In the genomic region with DNA sequence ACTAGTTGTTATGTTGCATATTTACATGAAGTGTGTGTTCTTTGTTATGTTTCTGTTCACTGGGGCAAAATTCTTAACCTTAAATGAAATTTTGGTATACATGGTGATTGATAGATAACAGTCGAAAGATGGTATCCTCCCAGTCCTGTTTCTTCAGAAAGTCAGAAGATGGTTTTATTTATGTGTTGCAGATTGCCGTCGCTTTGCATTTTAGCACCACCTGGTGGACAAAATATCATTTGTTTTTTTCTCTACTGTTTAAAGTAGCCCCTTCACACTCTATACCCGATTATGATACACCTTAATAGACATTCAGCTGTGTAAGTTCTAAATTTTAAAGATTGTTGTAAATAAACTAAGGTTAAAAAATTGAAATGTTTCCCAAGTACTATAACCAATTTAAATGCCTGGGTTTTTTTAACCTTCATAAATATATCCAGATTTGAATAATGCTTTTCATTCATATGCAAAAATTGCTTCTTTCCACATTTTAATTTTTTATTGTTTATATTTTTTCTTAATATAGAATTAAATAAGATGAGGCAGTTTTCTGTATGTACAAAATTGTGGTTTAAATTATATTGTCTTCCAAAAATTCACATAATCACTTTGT, we compare ENCODE assay signal across 8 cellular contexts.
DNase-seq lines count a peak whose midpoint lies in the region; ATAC-seq and TF ChIP-seq lines count a peak whose summit lies in the region.

No MANE protein-coding gene starts in this region.

- H3K27ac Mint-ChIP-seq in activated T-helper 1 cell treated with anti-CD3 and anti-CD28 coated beads, Interleukin-12 subunit alpha, Interleukin-12 subunit beta, Interleukin-2, Interleukin-4 antibody, amounts not matched to agents 30 ng/mL and 10 ng/mL and 1 ng/mL, durations not matched to agents 14 hours and 24 hours and 36 hours, result no peak overlapping the region
- no peak overlapping the region for H3K27ac Mint-ChIP-seq in glutamatergic neuron (ENCODE audit: unreplicated experiment)

- H3K79me2 ChIP-seq in DOHH2 (ENCODE audit: control insufficient read depth, low read length), result no peaks in the 10 kb centered on the region

- peak; percentile 65 for TF ChIP-seq CTCF in DOHH2 (IDR thresholded peaks at IDR 0.05; ENCODE audit: low read depth, low read length, poor library complexity, severe bottlenecking)
- TF ChIP-seq CTCF in glutamatergic neuron (IDR thresholded peaks at IDR 0.05; ENCODE audit: partially characterized antibody, unreplicated experiment), result peak; percentile 81

- H3K4me3 ChIP-seq in DOHH2 (ENCODE audit: low read length), result no peak overlapping the region

- H3K4me1 ChIP-seq in DOHH2 (ENCODE audit: control insufficient read depth, low read length), result peaks cover 3% of the 10 kb centered on the region; the same call in 1 of the 2 replicates

- no peaks in the 10 kb centered on the region for H3K9me2 ChIP-seq in DOHH2 (replicated peaks; ENCODE audit: control insufficient read depth, low read length)

- H3K36me3 ChIP-seq in DOHH2 (ENCODE audit: control insufficient read depth, low read length), result no peaks in the 10 kb centered on the region

- no peaks in the 10 kb centered on the region for H3K27me3 Mint-ChIP-seq in activated T-helper 1 cell treated with anti-CD3 and anti-CD28 coated beads, Interleukin-12 subunit alpha, Interleukin-12 subunit beta, Interleukin-2, Interleukin-4 antibody, amounts not matched to agents 30 ng/mL and 10 ng/mL and 1 ng/mL, durations not matched to agents 14 hours and 24 hours and 36 hours (ENCODE audit: insufficient read depth)
- no peaks in the 10 kb centered on the region for H3K27me3 Mint-ChIP-seq in glutamatergic neuron (ENCODE audit: unreplicated experiment)

- H3K36me3 Mint-ChIP-seq in activated T-helper 1 cell treated with anti-CD3 and anti-CD28 coated beads, Interleukin-12 subunit alpha, Interleukin-12 subunit beta, Interleukin-2, Interleukin-4 antibody, amounts not matched to agents 30 ng/mL and 10 ng/mL and 1 ng/mL, durations not matched to agents 14 hours and 24 hours and 36 hours (ENCODE audit: low read depth), result no peaks in the 10 kb centered on the region
- no peaks in the 10 kb centered on the region for H3K36me3 Mint-ChIP-seq in glutamatergic neuron (ENCODE audit: unreplicated experiment)

- intact Hi-C loops in activated T-helper 1 cell treated with anti-CD3 and anti-CD28 coated beads, Interleukin-12 subunit alpha, Interleukin-12 subunit beta, Interleukin-2, Interleukin-4 antibody, amounts not matched to agents 30 ng/mL and 10 ng/mL and 1 ng/mL, durations not matched to agents 14 hours and 24 hours and 36 hours (cut with micrococcal nuclease), result loop anchor here (2.0 kb wide), 4 partner anchors 150 to 1546 kb away; no protein-coding TSS in a partner anchor

- no peaks in the 10 kb centered on the region for H4K20me1 ChIP-seq in DOHH2 (ENCODE audit: control insufficient read depth, insufficient read depth, low read depth, low read length)

- no peak overlapping the region for H3K4me2 ChIP-seq in DOHH2 (ENCODE audit: low read length)

- H3F3A ChIP-seq in DOHH2 (ENCODE audit: control insufficient read depth, insufficient read depth), result peaks cover 3% of the 10 kb centered on the region; the same call in 1 of the 2 replicates

- ATAC-seq in GM19351 (IDR thresholded peaks at IDR 0.05; ENCODE audit: unreplicated experiment) (peak; percentile 94), HG03196 (IDR thresholded peaks at IDR 0.05; ENCODE audit: unreplicated experiment) (peak; percentile 88), HG03135 (IDR thresholded peaks at IDR 0.05; ENCODE audit: unreplicated experiment) (no peak)

- H3K27ac ChIP-seq in DOHH2 (ENCODE audit: low read depth, low read length), result no peak overlapping the region

- H3K4me1 Mint-ChIP-seq in activated T-helper 1 cell treated with anti-CD3 and anti-CD28 coated beads, Interleukin-12 subunit alpha, Interleukin-12 subunit beta, Interleukin-2, Interleukin-4 antibody, amounts not matched to agents 30 ng/mL and 10 ng/mL and 1 ng/mL, durations not matched to agents 14 hours and 24 hours and 36 hours (ENCODE audit: low read depth), result no peaks in the 10 kb centered on the region
- H3K4me1 Mint-ChIP-seq in glutamatergic neuron (ENCODE audit: low read depth, unreplicated experiment), result peaks cover 13% of the 10 kb centered on the region

- H3K27me3 ChIP-seq in DOHH2 (ENCODE audit: control insufficient read depth, low read length), result no peaks in the 10 kb centered on the region

- H3K4me3 Mint-ChIP-seq in activated T-helper 1 cell treated with anti-CD3 and anti-CD28 coated beads, Interleukin-12 subunit alpha, Interleukin-12 subunit beta, Interleukin-2, Interleukin-4 antibody, amounts not matched to agents 30 ng/mL and 10 ng/mL and 1 ng/mL, durations not matched to agents 14 hours and 24 hours and 36 hours, result no peak overlapping the region
- no peak overlapping the region for H3K4me3 Mint-ChIP-seq in glutamatergic neuron (ENCODE audit: unreplicated experiment)

- H3K9me3 ChIP-seq in DOHH2 (ENCODE audit: control insufficient read depth, insufficient read depth, low read length), result no peaks in the 10 kb centered on the region

- no peaks in the 10 kb centered on the region for H3K9me3 Mint-ChIP-seq in activated T-helper 1 cell treated with anti-CD3 and anti-CD28 coated beads, Interleukin-12 subunit alpha, Interleukin-12 subunit beta, Interleukin-2, Interleukin-4 antibody, amounts not matched to agents 30 ng/mL and 10 ng/mL and 1 ng/mL, durations not matched to agents 14 hours and 24 hours and 36 hours
- no peaks in the 10 kb centered on the region for H3K9me3 Mint-ChIP-seq in glutamatergic neuron (ENCODE audit: unreplicated experiment)

- DNase-seq in NCI-H226 (peak; percentile 49), glutamatergic neuron (no peak), retina (peak; percentile 67)
- peak; percentile 11 for DNase-seq in activated T-helper 1 cell treated with anti-CD3 and anti-CD28 coated beads, Interleukin-12 subunit alpha, Interleukin-12 subunit beta, Interleukin-2, Interleukin-4 antibody, amounts not matched to agents 30 ng/mL and 10 ng/mL and 1 ng/mL, durations not matched to agents 14 hours and 24 hours and 36 hours (ENCODE audit: low spot score)
